In the genomic region with DNA sequence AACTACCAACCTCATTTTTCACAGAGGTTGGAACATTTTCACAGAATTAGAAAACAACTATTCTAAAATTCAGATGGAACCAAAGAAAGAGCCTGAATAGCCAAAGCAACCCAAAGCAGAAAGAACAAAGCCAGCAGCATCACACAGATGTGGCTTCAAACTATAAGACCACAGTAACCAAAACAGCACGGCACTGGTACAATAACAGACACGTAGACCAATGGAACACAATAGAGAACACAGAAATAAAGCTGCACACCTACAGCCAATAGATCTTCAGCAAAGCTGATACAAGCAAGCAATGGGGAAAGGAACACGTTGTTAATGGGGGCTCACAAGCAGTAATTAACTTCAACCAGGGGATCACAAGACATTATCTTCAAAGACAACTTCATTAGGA, we compare ENCODE assay signal across 21 cellular contexts.
"Had no signal": no experiment of that assay in that cellular context is flagged by ENCODE, and none has a peak within 500 bp of the region (broad histone marks: within the 10 kb centered on the region; RNA-seq: fewer than 3 reads in every experiment).

No MANE protein-coding gene starts in this region.

- FAIRE-seq: RCC 7860 had no signal

- DNase-seq: Karpas-422, KG1, MG63, NCI-H1092, NCI-H1105 treated with DMSO at 0.1 percent for 48 hours, NCI-H1417 treated with DMSO at 0.1 percent for 48 hours, NCI-H146, NCI-H1694 treated with DMSO at 0.1 percent for 48 hours, NCI-H2029, NCI-H2081 treated with DMSO at 0.1 percent for 48 hours, NCI-H2171, NCI-H226, NCI-H446, NCI-H510A, NCI-H524 treated with DMSO at 0.1 percent for 48 hours, NCI-H69, NCI-H774, Right ventricle myocardium superior, RPMI8226, SIG-M5 had no signal
